Comparison of ENCODE assay signal across 1 cellular context in genomic region chr11:118202599-118203422, GRCh38.
TF ChIP-seq lines count a peak whose summit lies in the region.

No MANE protein-coding gene starts in this region.

TF ChIP-seq in HepG2, 621 proteins besides CTCF, POLR2A, EP300 and RAD21 (continued from another document and continues in another):
- TF ChIP-seq, protein P1, sequence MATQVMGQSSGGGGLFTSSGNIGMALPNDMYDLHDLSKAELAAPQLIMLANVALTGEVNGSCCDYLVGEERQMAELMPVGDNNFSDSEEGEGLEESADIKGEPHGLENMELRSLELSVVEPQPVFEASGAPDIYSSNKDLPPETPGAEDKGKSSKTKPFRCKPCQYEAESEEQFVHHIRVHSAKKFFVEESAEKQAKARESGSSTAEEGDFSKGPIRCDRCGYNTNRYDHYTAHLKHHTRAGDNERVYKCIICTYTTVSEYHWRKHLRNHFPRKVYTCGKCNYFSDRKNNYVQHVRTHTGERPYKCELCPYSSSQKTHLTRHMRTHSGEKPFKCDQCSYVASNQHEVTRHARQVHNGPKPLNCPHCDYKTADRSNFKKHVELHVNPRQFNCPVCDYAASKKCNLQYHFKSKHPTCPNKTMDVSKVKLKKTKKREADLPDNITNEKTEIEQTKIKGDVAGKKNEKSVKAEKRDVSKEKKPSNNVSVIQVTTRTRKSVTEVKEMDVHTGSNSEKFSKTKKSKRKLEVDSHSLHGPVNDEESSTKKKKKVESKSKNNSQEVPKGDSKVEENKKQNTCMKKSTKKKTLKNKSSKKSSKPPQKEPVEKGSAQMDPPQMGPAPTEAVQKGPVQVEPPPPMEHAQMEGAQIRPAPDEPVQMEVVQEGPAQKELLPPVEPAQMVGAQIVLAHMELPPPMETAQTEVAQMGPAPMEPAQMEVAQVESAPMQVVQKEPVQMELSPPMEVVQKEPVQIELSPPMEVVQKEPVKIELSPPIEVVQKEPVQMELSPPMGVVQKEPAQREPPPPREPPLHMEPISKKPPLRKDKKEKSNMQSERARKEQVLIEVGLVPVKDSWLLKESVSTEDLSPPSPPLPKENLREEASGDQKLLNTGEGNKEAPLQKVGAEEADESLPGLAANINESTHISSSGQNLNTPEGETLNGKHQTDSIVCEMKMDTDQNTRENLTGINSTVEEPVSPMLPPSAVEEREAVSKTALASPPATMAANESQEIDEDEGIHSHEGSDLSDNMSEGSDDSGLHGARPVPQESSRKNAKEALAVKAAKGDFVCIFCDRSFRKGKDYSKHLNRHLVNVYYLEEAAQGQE (IDR thresholded peaks at IDR 0.05; ENCODE audit: borderline replicate concordance in 1 of 2, low read depth in 1 of 2, low read length in 2 of 2): peak in 1 of 2 experiments; percentile 53; a peak in 1 of 4 replicates
- TF ChIP-seq, protein P2, sequence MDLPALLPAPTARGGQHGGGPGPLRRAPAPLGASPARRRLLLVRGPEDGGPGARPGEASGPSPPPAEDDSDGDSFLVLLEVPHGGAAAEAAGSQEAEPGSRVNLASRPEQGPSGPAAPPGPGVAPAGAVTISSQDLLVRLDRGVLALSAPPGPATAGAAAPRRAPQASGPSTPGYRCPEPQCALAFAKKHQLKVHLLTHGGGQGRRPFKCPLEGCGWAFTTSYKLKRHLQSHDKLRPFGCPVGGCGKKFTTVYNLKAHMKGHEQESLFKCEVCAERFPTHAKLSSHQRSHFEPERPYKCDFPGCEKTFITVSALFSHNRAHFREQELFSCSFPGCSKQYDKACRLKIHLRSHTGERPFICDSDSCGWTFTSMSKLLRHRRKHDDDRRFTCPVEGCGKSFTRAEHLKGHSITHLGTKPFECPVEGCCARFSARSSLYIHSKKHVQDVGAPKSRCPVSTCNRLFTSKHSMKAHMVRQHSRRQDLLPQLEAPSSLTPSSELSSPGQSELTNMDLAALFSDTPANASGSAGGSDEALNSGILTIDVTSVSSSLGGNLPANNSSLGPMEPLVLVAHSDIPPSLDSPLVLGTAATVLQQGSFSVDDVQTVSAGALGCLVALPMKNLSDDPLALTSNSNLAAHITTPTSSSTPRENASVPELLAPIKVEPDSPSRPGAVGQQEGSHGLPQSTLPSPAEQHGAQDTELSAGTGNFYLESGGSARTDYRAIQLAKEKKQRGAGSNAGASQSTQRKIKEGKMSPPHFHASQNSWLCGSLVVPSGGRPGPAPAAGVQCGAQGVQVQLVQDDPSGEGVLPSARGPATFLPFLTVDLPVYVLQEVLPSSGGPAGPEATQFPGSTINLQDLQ (CRISPR knock-in tag; IDR thresholded peaks at IDR 0.05): no peak
- TF ChIP-seq TCF12 (IDR thresholded peaks at IDR 0.05) (no peak), TCF12 (CRISPR knock-in tag; IDR thresholded peaks at IDR 0.05) (no peak), U2AF1 (optimal IDR thresholded peaks at IDR 0.05; ENCODE audit: low read depth, low read length) (no peak), ZBTB2 (CRISPR knock-in tag; IDR thresholded peaks at IDR 0.05; ENCODE audit: low read depth) (no peak), HDAC1 (CRISPR knock-in tag; IDR thresholded peaks at IDR 0.05) (peak; percentile 86), ZBTB46 (CRISPR knock-in tag; IDR thresholded peaks at IDR 0.05; ENCODE audit: borderline replicate concordance) (no peak), IRF2 (CRISPR knock-in tag; IDR thresholded peaks at IDR 0.05) (peak; percentile 88; the same call in 1 of the 2 replicates), THRA (CRISPR knock-in tag; IDR thresholded peaks at IDR 0.05; ENCODE audit: borderline replicate concordance) (peak; percentile 65; the same call in 1 of the 2 replicates), SATB2 (CRISPR knock-in tag; IDR thresholded peaks at IDR 0.05) (no peak), SP2 (CRISPR knock-in tag; IDR thresholded peaks at IDR 0.05) (no peak), ZNF138 (CRISPR knock-in tag; IDR thresholded peaks at IDR 0.05; ENCODE audit: low read depth) (0 out of 2 replicates have a peak, but pooled peaks have one; percentile 46), HNF4G (IDR thresholded peaks at IDR 0.05; ENCODE audit: borderline replicate concordance, low read depth, low read length) (peak; percentile 92), HNF4G (CRISPR knock-in tag; IDR thresholded peaks at IDR 0.05; ENCODE audit: borderline replicate concordance, low read depth) (peak; percentile 95), ATF1 (CRISPR knock-in tag; IDR thresholded peaks at IDR 0.05) (no peak), ZNF816 (CRISPR knock-in tag; IDR thresholded peaks at IDR 0.05; ENCODE audit: borderline replicate concordance) (0 out of 2 replicates have a peak, but pooled peaks have one; percentile 12), POLR2AphosphoS5 (IDR thresholded peaks at IDR 0.05; ENCODE audit: low read depth, low read length) (peak; percentile 60; the same call in 1 of the 2 replicates), ATM (IDR thresholded peaks at IDR 0.05; ENCODE audit: borderline replicate concordance) (no peak), ZNF619 (CRISPR knock-in tag; IDR thresholded peaks at IDR 0.05) (0 out of 2 replicates have a peak, but pooled peaks have one; percentile 16), JUN (CRISPR knock-in tag; IDR thresholded peaks at IDR 0.05) (peak; percentile 68; the same call in 1 of the 2 replicates), NR2F2 (IDR thresholded peaks at IDR 0.05; ENCODE audit: borderline replicate concordance, low read depth) (peak; percentile 54; the same call in 1 of the 2 replicates), POGZ (CRISPR knock-in tag; IDR thresholded peaks at IDR 0.05) (peak; percentile 55; the same call in 1 of the 2 replicates), SALL2 (CRISPR knock-in tag; IDR thresholded peaks at IDR 0.05) (no peak), PAX8 (CRISPR knock-in tag; IDR thresholded peaks at IDR 0.05; ENCODE audit: borderline replicate concordance) (no peak), RBFOX2 (IDR thresholded peaks at IDR 0.05; ENCODE audit: low read depth, low read length) (peak; percentile 70), RFXAP (CRISPR knock-in tag; IDR thresholded peaks at IDR 0.05; ENCODE audit: borderline replicate concordance) (peak; percentile 92; the same call in 1 of the 2 replicates), KDM5A (IDR thresholded peaks at IDR 0.05; ENCODE audit: borderline replicate concordance, low read length) (no peak), ZNF557 (CRISPR knock-in tag; IDR thresholded peaks at IDR 0.05) (peak; percentile 49; the same call in 1 of the 2 replicates), SCMH1 (CRISPR knock-in tag; IDR thresholded peaks at IDR 0.05; ENCODE audit: borderline replicate concordance) (no peak), ZNF766 (CRISPR knock-in tag; IDR thresholded peaks at IDR 0.05; ENCODE audit: borderline replicate concordance) (0 out of 2 replicates have a peak, but pooled peaks have one; percentile 66), ZNF775 (CRISPR knock-in tag; IDR thresholded peaks at IDR 0.05; ENCODE audit: borderline replicate concordance) (no peak), ZNF878 (CRISPR knock-in tag; IDR thresholded peaks at IDR 0.05) (no peak), CEBPB (IDR thresholded peaks at IDR 0.05; ENCODE audit: borderline replicate concordance, low read depth, low read length) (no peak), ATF7 (IDR thresholded peaks at IDR 0.05) (no peak), ATF7 (CRISPR knock-in tag; IDR thresholded peaks at IDR 0.05) (no peak; the same call in 1 of the 2 replicates)
- TF ChIP-seq, protein P3, sequence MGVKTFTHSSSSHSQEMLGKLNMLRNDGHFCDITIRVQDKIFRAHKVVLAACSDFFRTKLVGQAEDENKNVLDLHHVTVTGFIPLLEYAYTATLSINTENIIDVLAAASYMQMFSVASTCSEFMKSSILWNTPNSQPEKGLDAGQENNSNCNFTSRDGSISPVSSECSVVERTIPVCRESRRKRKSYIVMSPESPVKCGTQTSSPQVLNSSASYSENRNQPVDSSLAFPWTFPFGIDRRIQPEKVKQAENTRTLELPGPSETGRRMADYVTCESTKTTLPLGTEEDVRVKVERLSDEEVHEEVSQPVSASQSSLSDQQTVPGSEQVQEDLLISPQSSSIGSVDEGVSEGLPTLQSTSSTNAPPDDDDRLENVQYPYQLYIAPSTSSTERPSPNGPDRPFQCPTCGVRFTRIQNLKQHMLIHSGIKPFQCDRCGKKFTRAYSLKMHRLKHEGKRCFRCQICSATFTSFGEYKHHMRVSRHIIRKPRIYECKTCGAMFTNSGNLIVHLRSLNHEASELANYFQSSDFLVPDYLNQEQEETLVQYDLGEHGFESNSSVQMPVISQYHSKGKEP (CRISPR knock-in tag; IDR thresholded peaks at IDR 0.05): no peak
- TF ChIP-seq, protein P4, sequence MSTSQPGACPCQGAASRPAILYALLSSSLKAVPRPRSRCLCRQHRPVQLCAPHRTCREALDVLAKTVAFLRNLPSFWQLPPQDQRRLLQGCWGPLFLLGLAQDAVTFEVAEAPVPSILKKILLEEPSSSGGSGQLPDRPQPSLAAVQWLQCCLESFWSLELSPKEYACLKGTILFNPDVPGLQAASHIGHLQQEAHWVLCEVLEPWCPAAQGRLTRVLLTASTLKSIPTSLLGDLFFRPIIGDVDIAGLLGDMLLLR (CRISPR knock-in tag; IDR thresholded peaks at IDR 0.05): no peak; the same call in 1 of the 2 replicates
- TF ChIP-seq, protein P5, sequence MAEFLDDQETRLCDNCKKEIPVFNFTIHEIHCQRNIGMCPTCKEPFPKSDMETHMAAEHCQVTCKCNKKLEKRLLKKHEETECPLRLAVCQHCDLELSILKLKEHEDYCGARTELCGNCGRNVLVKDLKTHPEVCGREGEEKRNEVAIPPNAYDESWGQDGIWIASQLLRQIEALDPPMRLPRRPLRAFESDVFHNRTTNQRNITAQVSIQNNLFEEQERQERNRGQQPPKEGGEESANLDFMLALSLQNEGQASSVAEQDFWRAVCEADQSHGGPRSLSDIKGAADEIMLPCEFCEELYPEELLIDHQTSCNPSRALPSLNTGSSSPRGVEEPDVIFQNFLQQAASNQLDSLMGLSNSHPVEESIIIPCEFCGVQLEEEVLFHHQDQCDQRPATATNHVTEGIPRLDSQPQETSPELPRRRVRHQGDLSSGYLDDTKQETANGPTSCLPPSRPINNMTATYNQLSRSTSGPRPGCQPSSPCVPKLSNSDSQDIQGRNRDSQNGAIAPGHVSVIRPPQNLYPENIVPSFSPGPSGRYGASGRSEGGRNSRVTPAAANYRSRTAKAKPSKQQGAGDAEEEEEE (CRISPR knock-in tag; IDR thresholded peaks at IDR 0.05; ENCODE audit: borderline replicate concordance): no peak
- TF ChIP-seq, protein P6, sequence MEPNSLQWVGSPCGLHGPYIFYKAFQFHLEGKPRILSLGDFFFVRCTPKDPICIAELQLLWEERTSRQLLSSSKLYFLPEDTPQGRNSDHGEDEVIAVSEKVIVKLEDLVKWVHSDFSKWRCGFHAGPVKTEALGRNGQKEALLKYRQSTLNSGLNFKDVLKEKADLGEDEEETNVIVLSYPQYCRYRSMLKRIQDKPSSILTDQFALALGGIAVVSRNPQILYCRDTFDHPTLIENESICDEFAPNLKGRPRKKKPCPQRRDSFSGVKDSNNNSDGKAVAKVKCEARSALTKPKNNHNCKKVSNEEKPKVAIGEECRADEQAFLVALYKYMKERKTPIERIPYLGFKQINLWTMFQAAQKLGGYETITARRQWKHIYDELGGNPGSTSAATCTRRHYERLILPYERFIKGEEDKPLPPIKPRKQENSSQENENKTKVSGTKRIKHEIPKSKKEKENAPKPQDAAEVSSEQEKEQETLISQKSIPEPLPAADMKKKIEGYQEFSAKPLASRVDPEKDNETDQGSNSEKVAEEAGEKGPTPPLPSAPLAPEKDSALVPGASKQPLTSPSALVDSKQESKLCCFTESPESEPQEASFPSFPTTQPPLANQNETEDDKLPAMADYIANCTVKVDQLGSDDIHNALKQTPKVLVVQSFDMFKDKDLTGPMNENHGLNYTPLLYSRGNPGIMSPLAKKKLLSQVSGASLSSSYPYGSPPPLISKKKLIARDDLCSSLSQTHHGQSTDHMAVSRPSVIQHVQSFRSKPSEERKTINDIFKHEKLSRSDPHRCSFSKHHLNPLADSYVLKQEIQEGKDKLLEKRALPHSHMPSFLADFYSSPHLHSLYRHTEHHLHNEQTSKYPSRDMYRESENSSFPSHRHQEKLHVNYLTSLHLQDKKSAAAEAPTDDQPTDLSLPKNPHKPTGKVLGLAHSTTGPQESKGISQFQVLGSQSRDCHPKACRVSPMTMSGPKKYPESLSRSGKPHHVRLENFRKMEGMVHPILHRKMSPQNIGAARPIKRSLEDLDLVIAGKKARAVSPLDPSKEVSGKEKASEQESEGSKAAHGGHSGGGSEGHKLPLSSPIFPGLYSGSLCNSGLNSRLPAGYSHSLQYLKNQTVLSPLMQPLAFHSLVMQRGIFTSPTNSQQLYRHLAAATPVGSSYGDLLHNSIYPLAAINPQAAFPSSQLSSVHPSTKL (CRISPR knock-in tag; IDR thresholded peaks at IDR 0.05): peak; percentile 86
